In the genomic region with DNA sequence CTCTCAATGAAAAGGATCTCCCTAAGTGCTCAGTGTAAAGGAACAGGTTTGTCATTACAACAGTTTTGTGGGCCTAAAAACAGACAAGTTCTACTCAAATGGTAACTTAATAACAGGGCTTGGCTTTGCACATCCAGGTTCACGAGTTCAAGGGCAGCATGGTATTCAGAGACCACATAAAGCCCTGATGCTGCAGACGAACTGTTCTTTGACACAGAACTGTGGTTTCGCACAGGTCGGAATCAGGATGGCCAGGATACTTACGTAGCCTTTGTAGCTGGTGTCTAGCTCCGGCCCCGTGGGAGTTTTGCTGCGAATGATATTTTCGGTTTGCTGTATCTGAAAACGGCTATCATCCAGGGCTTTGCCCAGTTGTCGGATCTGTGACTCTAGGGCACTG, we compare ENCODE assay signal across 17 cellular contexts.
A peak's percentile ranks its signal among the peaks of the same experiment; 100 is the strongest.
DNase-seq lines count a peak whose midpoint lies in the region; ATAC-seq and TF ChIP-seq lines count a peak whose summit lies in the region.
"Had no signal": no experiment of that assay in that cellular context is flagged by ENCODE, and none has a peak within 500 bp of the region (broad histone marks: within the 10 kb centered on the region; RNA-seq: fewer than 3 reads in every experiment).

No MANE protein-coding gene starts in this region.

- H3K18ac ChIP-seq in trophoblast cell (ENCODE audit: low read length): no peak overlapping the region

- peaks cover 83% of the 10 kb centered on the region for H3K36me3 Mint-ChIP-seq in central memory CD8-positive, alpha-beta T cell (ENCODE audit: insufficient read depth)
- peaks cover 57% of the 10 kb centered on the region for H3K36me3 Mint-ChIP-seq in nephron (ENCODE audit: low read depth)
- peaks cover 18% of the 10 kb centered on the region for H3K36me3 Mint-ChIP-seq in activated CD8-positive, alpha-beta T cell treated with anti-CD3 and anti-CD28 coated beads for 36 hours (ENCODE audit: low read depth)

- H4K12ac ChIP-seq in trophoblast cell (ENCODE audit: low read depth, low read length): no peak overlapping the region

- H3K79me2 ChIP-seq in trophoblast cell (ENCODE audit: control insufficient read depth, insufficient read depth, low read length, poor library complexity): no peaks in the 10 kb centered on the region

- TF ChIP-seq CTCF in left ventricle myocardium inferior (IDR thresholded peaks at IDR 0.05; ENCODE audit: borderline replicate concordance) (no peak), nephron (IDR thresholded peaks at IDR 0.05; ENCODE audit: unreplicated experiment in 3 of 3) (no peak), uterus (IDR thresholded peaks at IDR 0.05) (no peak)
- no peak for TF ChIP-seq CTCF in activated CD8-positive, alpha-beta T cell treated with anti-CD3 and anti-CD28 coated beads for 36 hours (IDR thresholded peaks at IDR 0.05)

- H3K4me1 ChIP-seq in left ventricle myocardium inferior: peaks cover 22% of the 10 kb centered on the region
- no peaks in the 10 kb centered on the region for H3K4me1 ChIP-seq in uterus
- H3K4me1 ChIP-seq in trophoblast cell (ENCODE audit: control insufficient read depth in 1 of 2, insufficient read depth in 2 of 2, low read length in 2 of 2): no peaks in the 10 kb centered on the region

- H3K4me2 ChIP-seq in trophoblast cell (ENCODE audit: low read length): no peak overlapping the region
- H3K4me2 ChIP-seq: BLaER1 treated with 17β-estradiol and CSF1 and Interleukin-3, amounts not matched to agents 10 nM and 100 nM; GM23338 had no signal

- H3K27ac ChIP-seq in left ventricle myocardium inferior (replicated peaks) (peak overlapping the region; percentile 29), uterus (peak overlapping the region; percentile 6 to 56), trophoblast cell (ENCODE audit: low read depth, low read length) (no peak overlapping the region)
- H3K27ac ChIP-seq: BLaER1 treated with 17β-estradiol and CSF1 and Interleukin-3, amounts not matched to agents 10 nM and 100 nM had no signal

- H4K91ac ChIP-seq in trophoblast cell (ENCODE audit: low read depth, low read length): no peak overlapping the region

- H3K9me3 Mint-ChIP-seq in central memory CD8-positive, alpha-beta T cell: no peaks in the 10 kb centered on the region
- no peaks in the 10 kb centered on the region for H3K9me3 Mint-ChIP-seq in nephron
- no peaks in the 10 kb centered on the region for H3K9me3 Mint-ChIP-seq in activated CD8-positive, alpha-beta T cell treated with anti-CD3 and anti-CD28 coated beads for 36 hours
- H3K9me3 Mint-ChIP-seq: CD8-positive, alpha-beta T cell; GM23338; H9 had no signal

- H3K4me3 Mint-ChIP-seq in central memory CD8-positive, alpha-beta T cell: no peak overlapping the region
- no peak overlapping the region for H3K4me3 Mint-ChIP-seq in nephron
- H3K4me3 Mint-ChIP-seq in activated CD8-positive, alpha-beta T cell treated with anti-CD3 and anti-CD28 coated beads for 36 hours: no peak overlapping the region
- H3K4me3 Mint-ChIP-seq: CD8-positive, alpha-beta T cell; GM23338; H9 had no signal

- intact Hi-C loops in left ventricle myocardium inferior (cut with micrococcal nuclease): no loop called here
- intact Hi-C loops in Right ventricle myocardium superior (cut with DNase I): no loop called here
- intact Hi-C loops in uterus (cut with DNase I; ENCODE audit: low total_unique reads): no loop called here
- intact Hi-C loops in activated CD8-positive, alpha-beta T cell treated with anti-CD3 and anti-CD28 coated beads for 36 hours (cut with micrococcal nuclease): no loop called here

- POLR2A ChIA-PET in activated CD8-positive, alpha-beta T cell treated with anti-CD3 and anti-CD28 coated beads for 36 hours (lab: Charles Lee): interaction anchor here (1.4 kb wide), 1 partner anchor 9 kb away, joined by 4 read pairs; no protein-coding TSS in a partner anchor

- WGBS in trophoblast cell (ENCODE audit: extremely low coverage, insufficient coverage, insufficient read length): no CpG with 5 or more reads among the region's 11 CpGs

- H3K27me3 ChIP-seq in left ventricle myocardium inferior (ENCODE audit: low read depth) (no peaks in the 10 kb centered on the region), uterus (no peaks in the 10 kb centered on the region), trophoblast cell (ENCODE audit: insufficient read depth, low read length) (no peaks in the 10 kb centered on the region)
- H3K27me3 ChIP-seq: BLaER1 treated with 17β-estradiol and CSF1 and Interleukin-3, amounts not matched to agents 10 nM and 100 nM had no signal

- no peaks in the 10 kb centered on the region for H3K27me3 Mint-ChIP-seq in central memory CD8-positive, alpha-beta T cell
- no peaks in the 10 kb centered on the region for H3K27me3 Mint-ChIP-seq in nephron (ENCODE audit: low read depth)
- no peaks in the 10 kb centered on the region for H3K27me3 Mint-ChIP-seq in activated CD8-positive, alpha-beta T cell treated with anti-CD3 and anti-CD28 coated beads for 36 hours

- no peak overlapping the region for H4K8ac ChIP-seq in trophoblast cell (ENCODE audit: low read depth, low read length)

- no peak overlapping the region for H3K14ac ChIP-seq in trophoblast cell (ENCODE audit: low read length)

- H3K4me3 ChIP-seq in left ventricle myocardium inferior: no peak overlapping the region
- H3K4me3 ChIP-seq in uterus: no peak overlapping the region
- H3K4me3 ChIP-seq in trophoblast cell (ENCODE audit: low read depth, low read length): no peak overlapping the region
- H3K4me3 ChIP-seq: BLaER1 treated with 17β-estradiol and CSF1 and Interleukin-3, amounts not matched to agents 10 nM and 100 nM; GM23338 had no signal

- H3K4me1 Mint-ChIP-seq in central memory CD8-positive, alpha-beta T cell: peaks cover 7% of the 10 kb centered on the region
- peaks cover 35% of the 10 kb centered on the region for H3K4me1 Mint-ChIP-seq in nephron
- H3K4me1 Mint-ChIP-seq in activated CD8-positive, alpha-beta T cell treated with anti-CD3 and anti-CD28 coated beads for 36 hours (ENCODE audit: low read depth): no peaks in the 10 kb centered on the region

- no peak overlapping the region for H2BK5ac ChIP-seq in trophoblast cell (ENCODE audit: low read depth, low read length, poor library complexity)

- H2BK120ac ChIP-seq in trophoblast cell (ENCODE audit: insufficient read depth, low read length, poor library complexity): no peak overlapping the region

- H3K9me3 ChIP-seq in left ventricle myocardium inferior (replicated peaks) (no peaks in the 10 kb centered on the region), uterus (no peaks in the 10 kb centered on the region), trophoblast cell (ENCODE audit: insufficient read depth, low read depth, low read length) (no peaks in the 10 kb centered on the region)
- H3K9me3 ChIP-seq: BLaER1 treated with 17β-estradiol and CSF1 and Interleukin-3, amounts not matched to agents 10 nM and 100 nM had no signal

- TF ChIP-seq POLR2A in uterus (IDR thresholded peaks at IDR 0.05): no peak

- DNase-seq in left ventricle myocardium inferior: no peak
- no peak for DNase-seq in Right ventricle myocardium superior
- no peak for DNase-seq in central memory CD8-positive, alpha-beta T cell (ENCODE audit: low spot score in 2 of 2)
- DNase-seq in uterus: no peak
- DNase-seq in activated CD8-positive, alpha-beta T cell treated with anti-CD3 and anti-CD28 coated beads for 36 hours: no peak
- no peak for DNase-seq in NCI-H1105 treated with DMSO at 0.1 percent for 48 hours (lab: John Stamatoyannopoulos, UW)
- DNase-seq in trophoblast cell: no peak
- DNase-seq: ACHN; CD8-positive, alpha-beta T cell; COR-L47; DMS153; DMS79 treated with DMSO at 0.1 percent for 48 hours; EL; H9 had no signal

- H3K79me1 ChIP-seq in trophoblast cell (ENCODE audit: low read length): no peaks in the 10 kb centered on the region

- H3K23ac ChIP-seq in trophoblast cell (ENCODE audit: low read length): no peak overlapping the region

- H3K36me3 ChIP-seq in left ventricle myocardium inferior: peaks cover 100% of the 10 kb centered on the region
- no peaks in the 10 kb centered on the region for H3K36me3 ChIP-seq in uterus
- peaks cover 0 to 2% of the 10 kb centered on the region in 2 experiments for H3K36me3 ChIP-seq in trophoblast cell (ENCODE audit: control insufficient read depth in 1 of 2, insufficient read depth in 2 of 2, low read length in 2 of 2)

- H2BK12ac ChIP-seq in trophoblast cell (ENCODE audit: low read length): no peak overlapping the region

- no peak for ATAC-seq in Right ventricle myocardium superior (ENCODE audit: poor library complexity)
- no peak for ATAC-seq in central memory CD8-positive, alpha-beta T cell (replicated peaks; ENCODE audit: extremely low read depth, poor library complexity, severe bottlenecking)
- ATAC-seq in activated CD8-positive, alpha-beta T cell treated with anti-CD3 and anti-CD28 coated beads for 36 hours: no peak
- ATAC-seq: CD8-positive, alpha-beta T cell; GM23338 had no signal

- H3K27ac Mint-ChIP-seq in central memory CD8-positive, alpha-beta T cell (ENCODE audit: low read depth): peak overlapping the region; percentile 19
- H3K27ac Mint-ChIP-seq in nephron: peak overlapping the region in 2 of 3 experiments; percentile 50 to 62
- no peak overlapping the region for H3K27ac Mint-ChIP-seq in activated CD8-positive, alpha-beta T cell treated with anti-CD3 and anti-CD28 coated beads for 36 hours
- H3K27ac Mint-ChIP-seq: GM23338 had no signal

- H2AFZ ChIP-seq in trophoblast cell (ENCODE audit: insufficient read depth, low read length, poor library complexity): no peak overlapping the region
- H2AFZ ChIP-seq: GM23338 had no signal

- CTCF ChIA-PET in activated CD8-positive, alpha-beta T cell treated with anti-CD3 and anti-CD28 coated beads for 36 hours (lab: Charles Lee): interaction anchor here (0.7 to 1.1 kb wide), 3 partner anchors 18 to 25 kb away, joined by 3 read pairs; no protein-coding TSS in a partner anchor

- no peak overlapping the region for H2AK5ac ChIP-seq in trophoblast cell (ENCODE audit: low read length)

- no peak overlapping the region for H3K9ac ChIP-seq in trophoblast cell (ENCODE audit: low read length)
- H3K9ac ChIP-seq: BLaER1 treated with 17β-estradiol and CSF1 and Interleukin-3, amounts not matched to agents 10 nM and 100 nM had no signal

- H3K4ac ChIP-seq in trophoblast cell (ENCODE audit: low read depth, low read length): no peak overlapping the region
